ENCODE assay signal across 18 cellular contexts in the genomic region with DNA sequence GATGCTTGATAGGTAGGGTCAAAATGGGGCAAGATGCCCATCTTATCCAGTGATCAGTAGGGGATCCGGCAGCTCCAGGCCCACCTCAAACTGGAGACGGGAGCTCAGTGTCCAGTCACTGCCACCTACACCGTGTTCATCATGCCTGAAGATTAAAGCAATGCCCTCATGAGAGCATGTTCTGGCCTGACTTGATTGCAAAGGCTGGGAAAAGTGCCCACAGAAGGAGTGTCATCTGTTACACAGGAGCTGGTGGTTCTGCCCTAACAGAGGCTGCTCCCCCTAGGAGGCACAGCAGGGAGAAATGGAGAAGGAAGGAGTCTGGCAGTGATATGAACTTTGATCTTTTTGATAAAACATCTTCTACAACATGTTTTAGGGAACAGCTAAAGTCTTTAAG.
DNase-seq lines count a peak whose midpoint lies in the region; ATAC-seq and TF ChIP-seq lines count a peak whose summit lies in the region.
"Had no signal": no experiment of that assay in that cellular context is flagged by ENCODE, and none has a peak within 500 bp of the region (broad histone marks: within the 10 kb centered on the region; RNA-seq: fewer than 3 reads in every experiment).

No MANE protein-coding gene starts in this region.

- intact Hi-C loops in IMR-90 (cut with micrococcal nuclease), result loop anchor here (5.0 to 10.0 kb wide), 2 partner anchors 120 to 148 kb away; no protein-coding TSS in a partner anchor

- ATAC-seq in IMR-90 (ENCODE audit: low read depth), result no peak
- ATAC-seq in esophagus mucosa, result peak; percentile 95
- no peak for ATAC-seq in SK-N-SH treated with all-trans-retinoic acid at 6 μM for 48 hours
- no peak for ATAC-seq in HG03280 (IDR thresholded peaks at IDR 0.05; ENCODE audit: unreplicated experiment)
- ATAC-seq: activated naive CD4-positive, alpha-beta T cell treated with anti-CD3 and anti-CD28 coated beads, Interleukin-2, amount 50 U/mL, for 72 hours; left colon; naive thymus-derived CD8-positive, alpha-beta T cell had no signal

- peaks cover 24% of the 10 kb centered on the region for H3K4me1 ChIP-seq in IMR-90 (ENCODE audit: control insufficient read depth, insufficient read depth, low read length)

- peak overlapping the region; percentile 94; the same call in 1 of the 2 replicates for H3K27ac ChIP-seq in IMR-90 (ENCODE audit: insufficient read depth, low read length)
- H3K27ac ChIP-seq: sigmoid colon had no signal

- H3K56ac ChIP-seq in IMR-90 (ENCODE audit: extremely low read depth, insufficient read depth, low read length), result no peak overlapping the region

- H2AFZ ChIP-seq in IMR-90 (replicated peaks; ENCODE audit: low read length, poor library complexity), result no peak overlapping the region

- POLR2A ChIA-PET in IMR-90 (lab: Charles Lee; ENCODE audit: unreplicated experiment), result interaction anchor here (0.6 kb wide), 1 partner anchor 61 kb away, joined by 3 read pairs; no protein-coding TSS in a partner anchor

- H3K4me1 Mint-ChIP-seq in nephron, result peaks cover 48% of the 10 kb centered on the region
- H3K4me1 Mint-ChIP-seq: CD4-positive, CD25-positive, alpha-beta regulatory T cell; naive thymus-derived CD8-positive, alpha-beta T cell had no signal

- H4K8ac ChIP-seq in IMR-90 (ENCODE audit: low read depth in 2 of 2, low read length in 2 of 2), result peak overlapping the region; percentile 9 to 78; a peak in 2 of 4 replicates

- H3K18ac ChIP-seq in IMR-90 (ENCODE audit: low read depth, low read length), result peak overlapping the region; percentile 48

- H3K4me2 ChIP-seq in IMR-90 (ENCODE audit: low read depth, low read length), result no peak overlapping the region

- no peak for TF ChIP-seq CTCF in IMR-90 (conservative IDR thresholded peaks at IDR 0.05; ENCODE audit: low read depth, low read length)
- no peak for TF ChIP-seq CTCF in nephron (IDR thresholded peaks at IDR 0.05; ENCODE audit: unreplicated experiment in 3 of 3)

- no peaks in the 10 kb centered on the region for H3K27me3 Mint-ChIP-seq in nephron (ENCODE audit: low read depth)

- no peak overlapping the region; the same call in 1 of the 2 replicates for H4K91ac ChIP-seq in IMR-90 (ENCODE audit: insufficient read depth, low read depth, low read length)

- no peak for TF ChIP-seq RAD21 in IMR-90 (IDR thresholded peaks at IDR 0.05; ENCODE audit: low read length)

- peak overlapping the region; percentile 66 for H4K5ac ChIP-seq in IMR-90 (ENCODE audit: low read depth, low read length)

- peak overlapping the region; percentile 74 for H2BK120ac ChIP-seq in IMR-90 (ENCODE audit: low read depth, low read length)

- peak overlapping the region; percentile 62 for H3K4ac ChIP-seq in IMR-90 (ENCODE audit: low read depth, low read length)

- dilution Hi-C loops in IMR-90 (cut with HindIII; ENCODE audit: low sequenced_read_pairs, unreplicated experiment), result no loop called here

- H3K9me3 Mint-ChIP-seq in nephron, result no peaks in the 10 kb centered on the region

- no peak overlapping the region; the same call in 1 of the 2 replicates for H3K23ac ChIP-seq in IMR-90 (ENCODE audit: low read depth, low read length)

- in situ Hi-C loops in IMR-90 (cut with MboI; ENCODE audit: low sequenced_read_pairs), result no loop called here

- BruUV-seq in IMR-90 (replicated peaks; lab: Mats Ljungman, UMichigan), result no TSS peak

- CTCF ChIA-PET in IMR-90 (lab: Yijun Ruan, JAX), result interaction anchor here (1.4 to 1.5 kb wide), 2 partner anchors 126 to 146 kb away, joined by 3 to 4 read pairs; no protein-coding TSS in a partner anchor

- H3K14ac ChIP-seq in IMR-90 (replicated peaks; ENCODE audit: low read depth, low read length), result peak overlapping the region; percentile 34; the same call in 1 of the 2 replicates

- H3K9me1 ChIP-seq in IMR-90 (ENCODE audit: insufficient read depth, low read length), result peaks cover 15% of the 10 kb centered on the region

- H2AK5ac ChIP-seq in IMR-90 (ENCODE audit: low read depth, low read length), result peak overlapping the region; percentile 55

- H3K27me3 ChIP-seq in IMR-90 (ENCODE audit: control insufficient read depth, insufficient read depth, low read length), result no peaks in the 10 kb centered on the region
- H3K27me3 ChIP-seq: ovary, sigmoid colon had no signal

- H2BK20ac ChIP-seq in IMR-90 (ENCODE audit: low read depth, low read length), result peak overlapping the region; percentile 70; the same call in 1 of the 2 replicates

- TF ChIP-seq POLR2A in IMR-90 (IDR thresholded peaks at IDR 0.05; ENCODE audit: low read depth, low read length), result no peak

- peak overlapping the region; percentile 92 to 96 (median 92) for H3K27ac Mint-ChIP-seq in nephron
- H3K27ac Mint-ChIP-seq: activated naive CD4-positive, alpha-beta T cell treated with anti-CD3 and anti-CD28 coated beads, Interleukin-2, amount 50 U/mL, for 72 hours; CD4-positive, CD25-positive, alpha-beta regulatory T cell; naive thymus-derived CD8-positive, alpha-beta T cell; type B pancreatic cell had no signal

- peak overlapping the region; percentile 43; the same call in 1 of the 3 replicates for H2BK15ac ChIP-seq in IMR-90 (ENCODE audit: low read depth, low read length)

- H2AK9ac ChIP-seq in IMR-90 (replicated peaks; ENCODE audit: low read depth, low read length, poor library complexity), result no peak overlapping the region

- peaks cover 18% of the 10 kb centered on the region; the same call in 1 of the 2 replicates for H4K20me1 ChIP-seq in IMR-90 (ENCODE audit: insufficient read depth, low read length)

- no peak overlapping the region for H2BK5ac ChIP-seq in IMR-90 (ENCODE audit: low read depth, low read length, poor library complexity, severe bottlenecking)

- no peaks in the 10 kb centered on the region; the same call in 1 of the 2 replicates for H3K36me3 ChIP-seq in IMR-90 (ENCODE audit: control insufficient read depth, insufficient read depth, low read length)
- H3K36me3 ChIP-seq: ovary, sigmoid colon had no signal

- H3K9ac ChIP-seq in IMR-90 (ENCODE audit: low read depth, low read length), result no peak overlapping the region

- 100% methylated on average over 2 of the region's 3 CpGs; no CpG with 5 or more reads in 1 of the 2 experiments for WGBS in IMR-90 (ENCODE audit: extremely low coverage in 2 of 2, insufficient read length in 1 of 2), 2 experiments

- H3K4me3 ChIP-seq in IMR-90 (ENCODE audit: insufficient read depth, low read depth, low read length), result no peak overlapping the region
- H3K4me3 ChIP-seq: ovary, sigmoid colon had no signal

- no peaks in the 10 kb centered on the region for H3K9me3 ChIP-seq in IMR-90 (ENCODE audit: control insufficient read depth, insufficient read depth, low read length)
- H3K9me3 ChIP-seq: ovary, sigmoid colon had no signal

- H3K4me3 Mint-ChIP-seq in nephron, result no peak overlapping the region
- H3K4me3 Mint-ChIP-seq: CD4-positive, CD25-positive, alpha-beta regulatory T cell; naive thymus-derived CD8-positive, alpha-beta T cell; type B pancreatic cell had no signal

- peak; percentile 38 for DNase-seq in AG20443 (ENCODE audit: low spot score)
- DNase-seq in IMR-90, result peak; percentile 23
- no peak for DNase-seq in stimulated activated CD4-positive, alpha-beta T cell treated with anti-CD3 and anti-CD28 coated beads, Interleukin-4, amount 100 ng/mL, for 4 hours
- DNase-seq: CD4-positive, CD25-positive, alpha-beta regulatory T cell; cerebellar nuclear complex; left colon; naive thymus-derived CD8-positive, alpha-beta T cell; NCI-H1092; NCI-H2081; sigmoid colon; T-helper 9 cell had no signal

- peaks cover 20 to 29% of the 10 kb centered on the region in 2 experiments for H3K79me1 ChIP-seq in IMR-90 (ENCODE audit: low read depth in 1 of 2, low read length in 2 of 2)

- peaks cover 12% of the 10 kb centered on the region for H3K36me3 Mint-ChIP-seq in nephron (ENCODE audit: low read depth)
- H3K36me3 Mint-ChIP-seq: activated naive CD4-positive, alpha-beta T cell treated with anti-CD3 and anti-CD28 coated beads, Interleukin-2, amount 50 U/mL, for 72 hours; CD4-positive, CD25-positive, alpha-beta regulatory T cell; naive thymus-derived CD8-positive, alpha-beta T cell had no signal

TF ChIP-seq in IMR-90, 13 proteins besides CTCF, POLR2A, EP300 and RAD21:
- TF ChIP-seq RCOR1 (IDR thresholded peaks at IDR 0.05; ENCODE audit: insufficient replicate concordance, low read length), result no peak
- peak; percentile 61; the same call in 1 of the 2 replicates for TF ChIP-seq RFX5 (IDR thresholded peaks at IDR 0.05; ENCODE audit: low read depth, low read length)

TF ChIP-seq in SK-N-SH treated with all-trans-retinoic acid at 6 μM for 48 hours, 23 proteins besides CTCF, POLR2A, EP300 and RAD21 (continues in another document):
- TF ChIP-seq CSDC2 (CRISPR knock-in tag; IDR thresholded peaks at IDR 0.05), result no peak
- no peak for TF ChIP-seq ISL1 (CRISPR knock-in tag; IDR thresholded peaks at IDR 0.05)
- TF ChIP-seq PPARA (CRISPR knock-in tag; IDR thresholded peaks at IDR 0.05; ENCODE audit: borderline replicate concordance), result no peak
- TF ChIP-seq, protein P1, sequence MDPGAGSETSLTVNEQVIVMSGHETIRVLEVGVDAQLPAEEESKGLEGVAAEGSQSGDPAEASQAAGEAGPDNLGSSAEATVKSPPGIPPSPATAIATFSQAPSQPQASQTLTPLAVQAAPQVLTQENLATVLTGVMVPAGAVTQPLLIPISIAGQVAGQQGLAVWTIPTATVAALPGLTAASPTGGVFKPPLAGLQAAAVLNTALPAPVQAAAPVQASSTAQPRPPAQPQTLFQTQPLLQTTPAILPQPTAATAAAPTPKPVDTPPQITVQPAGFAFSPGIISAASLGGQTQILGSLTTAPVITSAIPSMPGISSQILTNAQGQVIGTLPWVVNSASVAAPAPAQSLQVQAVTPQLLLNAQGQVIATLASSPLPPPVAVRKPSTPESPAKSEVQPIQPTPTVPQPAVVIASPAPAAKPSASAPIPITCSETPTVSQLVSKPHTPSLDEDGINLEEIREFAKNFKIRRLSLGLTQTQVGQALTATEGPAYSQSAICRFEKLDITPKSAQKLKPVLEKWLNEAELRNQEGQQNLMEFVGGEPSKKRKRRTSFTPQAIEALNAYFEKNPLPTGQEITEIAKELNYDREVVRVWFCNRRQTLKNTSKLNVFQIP (CRISPR knock-in tag; IDR thresholded peaks at IDR 0.05; ENCODE audit: borderline replicate concordance, low read depth), result no peak
- TF ChIP-seq BACH2 (CRISPR knock-in tag; IDR thresholded peaks at IDR 0.05; ENCODE audit: borderline replicate concordance), result no peak
- no peak for TF ChIP-seq TCF4 (CRISPR knock-in tag; IDR thresholded peaks at IDR 0.05; ENCODE audit: borderline replicate concordance)
- TF ChIP-seq TOX (CRISPR knock-in tag; IDR thresholded peaks at IDR 0.05; ENCODE audit: borderline replicate concordance), result no peak
- TF ChIP-seq ESRRG (CRISPR knock-in tag; IDR thresholded peaks at IDR 0.05), result no peak
- no peak for TF ChIP-seq ZFP3 (CRISPR knock-in tag; IDR thresholded peaks at IDR 0.05)

Comparison
In these comparisons a context has a peak if more than half of its experiments do, and no peak if none do; other contexts are left out.
1. DNase-seq: peak in AG20443 (single experiment) and IMR-90 (single experiment); none in stimulated activated CD4-positive, alpha-beta T cell treated with anti-CD3 and anti-CD28 coated beads, Interleukin-4, amount 100 ng/mL, for 4 hours (0 of 2).